In the genomic region with DNA sequence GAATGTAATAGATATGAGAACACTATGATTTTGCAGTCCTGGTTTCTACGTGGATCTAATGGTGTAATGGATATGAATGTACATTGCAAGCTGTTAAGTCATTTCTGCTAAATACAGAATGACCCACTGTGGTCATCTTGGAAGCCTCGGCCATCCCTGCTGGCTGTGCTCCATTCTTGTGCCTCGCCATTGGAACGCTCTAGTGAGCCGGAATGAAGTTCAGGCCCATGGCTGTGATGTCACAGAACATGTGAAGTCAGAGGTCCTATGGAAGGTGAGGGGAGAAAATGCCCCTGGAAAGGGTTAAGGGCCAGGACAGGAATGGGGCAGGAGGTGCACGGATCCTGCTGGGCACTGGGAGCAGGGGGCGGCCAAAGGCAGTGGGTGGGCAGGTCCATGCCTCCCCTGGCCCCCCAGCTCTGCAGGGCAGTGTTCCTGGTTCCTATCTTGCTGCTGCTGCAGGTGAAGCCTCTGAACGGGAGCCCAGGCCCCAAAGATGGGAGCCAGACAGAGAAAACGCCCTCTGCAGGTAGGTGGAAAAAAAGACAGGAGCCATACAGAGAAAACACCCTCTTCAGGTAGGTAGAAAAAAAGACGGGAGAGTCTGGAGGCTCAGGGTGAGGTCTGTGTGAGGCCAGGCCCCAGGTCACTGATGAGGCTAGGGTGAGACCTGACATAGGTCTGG, we compare ENCODE assay signal across 12 cellular contexts. TPM values are rescaled to one million over a fixed set of nuclear protein-coding genes. Genes with fewer than 3 reads are reported as not detected.
DNase-seq lines count a peak whose midpoint lies in the region; ATAC-seq and TF ChIP-seq lines count a peak whose summit lies in the region.
"Had no signal": no experiment of that assay in that cellular context is flagged by ENCODE, and none has a peak within 500 bp of the region (broad histone marks: within the 10 kb centered on the region; RNA-seq: fewer than 3 reads in every experiment).

A gene (plus strand): TSS at position 259 of the 685 bp plus-strand sequence. CDS start 138 bp downstream, at position 397.

- intact Hi-C loops in activated CD4-positive, alpha-beta memory T cell treated with anti-CD3 and anti-CD28 coated beads for 36 hours (cut with micrococcal nuclease): no loop called here

- no peaks in the 10 kb centered on the region for H3K9me3 Mint-ChIP-seq in activated CD4-positive, alpha-beta memory T cell treated with anti-CD3 and anti-CD28 coated beads for 36 hours
- H3K9me3 Mint-ChIP-seq in activated CD4-positive, alpha-beta memory T cell treated with anti-CD3 and anti-CD28 coated beads, Interleukin-2, amount 10 ng/mL, durations not matched to agents 7 days and 5 days: no peaks in the 10 kb centered on the region
- no peaks in the 10 kb centered on the region for H3K9me3 Mint-ChIP-seq in stimulated activated effector memory CD8-positive, alpha-beta T cell treated with anti-CD3 and anti-CD28 coated beads, Interleukin-12 subunit alpha, Interleukin-12 subunit beta, amount 100 ng/mL, for 72 hours
- H3K9me3 Mint-ChIP-seq: activated naive CD8-positive, alpha-beta T cell treated with anti-CD3 and anti-CD28 coated beads, Interleukin-2, amount 10 ng/mL, durations not matched to agents 7 days and 5 days had no signal

- H3K4me3 Mint-ChIP-seq in activated CD4-positive, alpha-beta memory T cell treated with anti-CD3 and anti-CD28 coated beads for 36 hours: no peak within 1 kb of the TSS
- H3K4me3 Mint-ChIP-seq in activated CD4-positive, alpha-beta memory T cell treated with anti-CD3 and anti-CD28 coated beads, Interleukin-2, amount 10 ng/mL, durations not matched to agents 7 days and 5 days: no peak within 1 kb of the TSS
- H3K4me3 Mint-ChIP-seq in stimulated activated effector memory CD8-positive, alpha-beta T cell treated with anti-CD3 and anti-CD28 coated beads, Interleukin-12 subunit alpha, Interleukin-12 subunit beta, amount 100 ng/mL, for 72 hours: no peak within 1 kb of the TSS
- H3K4me3 Mint-ChIP-seq: activated naive CD8-positive, alpha-beta T cell treated with anti-CD3 and anti-CD28 coated beads, Interleukin-2, amount 10 ng/mL, durations not matched to agents 7 days and 5 days had no signal

- ATAC-seq in stimulated activated effector memory CD8-positive, alpha-beta T cell treated with anti-CD3 and anti-CD28 coated beads, Interleukin-12 subunit alpha, Interleukin-12 subunit beta, amount 100 ng/mL, for 72 hours: peak; percentile 39
- no peak for ATAC-seq in GM21723 (IDR thresholded peaks at IDR 0.05; ENCODE audit: unreplicated experiment)

- H3K36me3 Mint-ChIP-seq in activated CD4-positive, alpha-beta memory T cell treated with anti-CD3 and anti-CD28 coated beads for 36 hours: no peaks in the 10 kb centered on the region
- no peaks in the 10 kb centered on the region for H3K36me3 Mint-ChIP-seq in activated CD4-positive, alpha-beta memory T cell treated with anti-CD3 and anti-CD28 coated beads, Interleukin-2, amount 10 ng/mL, durations not matched to agents 7 days and 5 days (ENCODE audit: low read depth)
- H3K36me3 Mint-ChIP-seq in stimulated activated effector memory CD8-positive, alpha-beta T cell treated with anti-CD3 and anti-CD28 coated beads, Interleukin-12 subunit alpha, Interleukin-12 subunit beta, amount 100 ng/mL, for 72 hours: no peaks in the 10 kb centered on the region
- H3K36me3 Mint-ChIP-seq: activated naive CD8-positive, alpha-beta T cell treated with anti-CD3 and anti-CD28 coated beads, Interleukin-2, amount 10 ng/mL, durations not matched to agents 7 days and 5 days had no signal

- POLR2A ChIA-PET in activated CD4-positive, alpha-beta memory T cell treated with anti-CD3 and anti-CD28 coated beads for 36 hours (lab: Charles Lee): no interaction called here
- POLR2A ChIA-PET in activated CD4-positive, alpha-beta memory T cell treated with anti-CD3 and anti-CD28 coated beads, Interleukin-2, amount 10 ng/mL, durations not matched to agents 7 days and 5 days (lab: Charles Lee): no interaction called here

- peaks cover 3% of the 10 kb centered on the region for H3K27me3 Mint-ChIP-seq in activated CD4-positive, alpha-beta memory T cell treated with anti-CD3 and anti-CD28 coated beads for 36 hours
- H3K27me3 Mint-ChIP-seq in activated CD4-positive, alpha-beta memory T cell treated with anti-CD3 and anti-CD28 coated beads, Interleukin-2, amount 10 ng/mL, durations not matched to agents 7 days and 5 days: peaks cover 11% of the 10 kb centered on the region

- TF ChIP-seq CTCF in coronary artery (IDR thresholded peaks at IDR 0.05): no peak

- H3K27ac Mint-ChIP-seq in activated CD4-positive, alpha-beta memory T cell treated with anti-CD3 and anti-CD28 coated beads for 36 hours: no peak within 1 kb of the TSS
- H3K27ac Mint-ChIP-seq in activated CD4-positive, alpha-beta memory T cell treated with anti-CD3 and anti-CD28 coated beads, Interleukin-2, amount 10 ng/mL, durations not matched to agents 7 days and 5 days: no peak within 1 kb of the TSS
- H3K27ac Mint-ChIP-seq in stimulated activated effector memory CD8-positive, alpha-beta T cell treated with anti-CD3 and anti-CD28 coated beads, Interleukin-12 subunit alpha, Interleukin-12 subunit beta, amount 100 ng/mL, for 72 hours: no peak within 1 kb of the TSS
- H3K27ac Mint-ChIP-seq: activated naive CD8-positive, alpha-beta T cell treated with anti-CD3 and anti-CD28 coated beads, Interleukin-2, amount 10 ng/mL, durations not matched to agents 7 days and 5 days had no signal

- in situ Hi-C loops in KBM-7 (cut with MboI; ENCODE audit: low pct_unique_long_range_greater_than_20kb, low sequenced_read_pairs): no loop called here

- peak; percentile 17 for DNase-seq in activated CD4-positive, alpha-beta memory T cell treated with anti-CD3 and anti-CD28 coated beads for 36 hours
- DNase-seq in activated CD4-positive, alpha-beta memory T cell treated with anti-CD3 and anti-CD28 coated beads, Interleukin-2, amount 10 ng/mL, durations not matched to agents 7 days and 5 days: no peak
- DNase-seq in KBM-7 (peak; percentile 17), coronary artery (ENCODE audit: low spot score) (peak; percentile 41), occipital lobe (lab: John Stamatoyannopoulos, UW) (no peak), putamen (ENCODE audit: low spot score) (no peak)
- DNase-seq in stimulated activated effector memory CD8-positive, alpha-beta T cell treated with anti-CD3 and anti-CD28 coated beads, Interleukin-12 subunit alpha, Interleukin-12 subunit beta, amount 100 ng/mL, for 72 hours (ENCODE audit: low spot score in 2 of 2): no peak
- DNase-seq: activated naive CD8-positive, alpha-beta T cell treated with anti-CD3 and anti-CD28 coated beads, Interleukin-2, amount 10 ng/mL, durations not matched to agents 7 days and 5 days; NCI-H187 had no signal

- no peaks in the 10 kb centered on the region for H3K4me1 Mint-ChIP-seq in activated CD4-positive, alpha-beta memory T cell treated with anti-CD3 and anti-CD28 coated beads for 36 hours (ENCODE audit: low read depth)
- no peaks in the 10 kb centered on the region for H3K4me1 Mint-ChIP-seq in activated CD4-positive, alpha-beta memory T cell treated with anti-CD3 and anti-CD28 coated beads, Interleukin-2, amount 10 ng/mL, durations not matched to agents 7 days and 5 days
- H3K4me1 Mint-ChIP-seq in stimulated activated effector memory CD8-positive, alpha-beta T cell treated with anti-CD3 and anti-CD28 coated beads, Interleukin-12 subunit alpha, Interleukin-12 subunit beta, amount 100 ng/mL, for 72 hours: no peaks in the 10 kb centered on the region
- H3K4me1 Mint-ChIP-seq: activated naive CD8-positive, alpha-beta T cell treated with anti-CD3 and anti-CD28 coated beads, Interleukin-2, amount 10 ng/mL, durations not matched to agents 7 days and 5 days had no signal

- no peak within 1 kb of the TSS for H3K4me3 ChIP-seq in coronary artery

- no peak within 1 kb of the TSS for H3K27ac ChIP-seq in coronary artery

- CTCF ChIA-PET in activated CD4-positive, alpha-beta memory T cell treated with anti-CD3 and anti-CD28 coated beads for 36 hours (lab: Charles Lee): no interaction called here
- CTCF ChIA-PET in activated CD4-positive, alpha-beta memory T cell treated with anti-CD3 and anti-CD28 coated beads, Interleukin-2, amount 10 ng/mL, durations not matched to agents 7 days and 5 days (lab: Charles Lee): no interaction called here

RNA-seq across cellular contexts. Expression of the gene that starts here (rescaled TPM):
- total RNA-seq in activated CD4-positive, alpha-beta memory T cell treated with anti-CD3 and anti-CD28 coated beads for 36 hours: not detected
- not detected for total RNA-seq in activated CD4-positive, alpha-beta memory T cell treated with anti-CD3 and anti-CD28 coated beads, Interleukin-2, amount 10 ng/mL, durations not matched to agents 7 days and 5 days
- total RNA-seq in occipital lobe: not detected
- total RNA-seq: activated naive CD8-positive, alpha-beta T cell treated with anti-CD3 and anti-CD28 coated beads, Interleukin-2, amount 10 ng/mL, durations not matched to agents 7 days and 5 days; fibroblast of lung; ureter had no signal

Comparison
In these comparisons a context has a peak if more than half of its experiments do, and no peak if none do; other contexts are left out.
1. Peak in DNase-seq in activated CD4-positive, alpha-beta memory T cell treated with anti-CD3 and anti-CD28 coated beads for 36 hours; RNA of the gene not detected or under 1 TPM.
2. DNase-seq: peak in KBM-7 (single experiment) and coronary artery (single experiment); none in activated CD4-positive, alpha-beta memory T cell treated with anti-CD3 and anti-CD28 coated beads, Interleukin-2, amount 10 ng/mL, durations not matched to agents 7 days and 5 days (single experiment), stimulated activated effector memory CD8-positive, alpha-beta T cell treated with anti-CD3 and anti-CD28 coated beads, Interleukin-12 subunit alpha, Interleukin-12 subunit beta, amount 100 ng/mL, for 72 hours (0 of 2), occipital lobe (single experiment) and putamen (single experiment).